9 cellular contexts compared by ENCODE assay signal in genomic region chr2:38709515-38710194, GRCh38.
DNase-seq lines count a peak whose midpoint lies in the region; ATAC-seq, FAIRE-seq and TF ChIP-seq lines count a peak whose summit lies in the region.
"Had no signal": no experiment of that assay in that cellular context is flagged by ENCODE, and none has a peak within 500 bp of the region (broad histone marks: within the 10 kb centered on the region; RNA-seq: fewer than 3 reads in every experiment).

No MANE protein-coding gene starts in this region.

- peak; percentile 40 for DNase-seq in NCI-H146 (lab: John Stamatoyannopoulos, UW)
- DNase-seq in NCI-H146 treated with DMSO at 0.1 percent for 48 hours (lab: John Stamatoyannopoulos, UW; ENCODE audit: unreplicated experiment), result no peak
- peak; percentile 29 for DNase-seq in activated CD8-positive, alpha-beta memory T cell treated with anti-CD3 and anti-CD28 coated beads, Interleukin-2, amount 50 U/mL, for 4 hours
- peak; percentile 60 for DNase-seq in stimulated activated CD4-positive, alpha-beta T cell treated with anti-CD3 and anti-CD28 coated beads, Interleukin-4, amount 100 ng/mL, for 24 hours
- no peak for DNase-seq in anterior cingulate cortex (lab: John Stamatoyannopoulos, UW)
- no peak for DNase-seq in H54 (ENCODE audit: insufficient read length, low spot score)
- DNase-seq in activated CD4-positive, CD25-positive, alpha-beta regulatory T cell treated with anti-CD3 and anti-CD28 coated beads, Interleukin-2, amount 50 U/mL, for 72 hours, result no peak
- DNase-seq: stimulated activated CD8-positive, alpha-beta memory T cell treated with anti-CD3 and anti-CD28 coated beads, Interleukin-4, amount 100 ng/mL, for 48 hours had no signal

- no peak for TF ChIP-seq POLR2A in H54 (IDR thresholded peaks at IDR 0.05; ENCODE audit: low read depth, low read length)

- FAIRE-seq in H54 (lab: Jason Lieb, UNC), result no peak

- peak; percentile 68 for ATAC-seq in HG02885 (IDR thresholded peaks at IDR 0.05; ENCODE audit: poor library complexity, unreplicated experiment)

Comparison
In these comparisons a context has a peak if more than half of its experiments do, and no peak if none do; other contexts are left out.
1. DNase-seq: peak in NCI-H146 (single experiment), activated CD8-positive, alpha-beta memory T cell treated with anti-CD3 and anti-CD28 coated beads, Interleukin-2, amount 50 U/mL, for 4 hours (single experiment) and stimulated activated CD4-positive, alpha-beta T cell treated with anti-CD3 and anti-CD28 coated beads, Interleukin-4, amount 100 ng/mL, for 24 hours (single experiment); none in NCI-H146 treated with DMSO at 0.1 percent for 48 hours (single experiment), anterior cingulate cortex (0 of 58), H54 (single experiment) and activated CD4-positive, CD25-positive, alpha-beta regulatory T cell treated with anti-CD3 and anti-CD28 coated beads, Interleukin-2, amount 50 U/mL, for 72 hours (single experiment).